Comparison of ENCODE assay signal across 8 cellular contexts in the genomic region with DNA sequence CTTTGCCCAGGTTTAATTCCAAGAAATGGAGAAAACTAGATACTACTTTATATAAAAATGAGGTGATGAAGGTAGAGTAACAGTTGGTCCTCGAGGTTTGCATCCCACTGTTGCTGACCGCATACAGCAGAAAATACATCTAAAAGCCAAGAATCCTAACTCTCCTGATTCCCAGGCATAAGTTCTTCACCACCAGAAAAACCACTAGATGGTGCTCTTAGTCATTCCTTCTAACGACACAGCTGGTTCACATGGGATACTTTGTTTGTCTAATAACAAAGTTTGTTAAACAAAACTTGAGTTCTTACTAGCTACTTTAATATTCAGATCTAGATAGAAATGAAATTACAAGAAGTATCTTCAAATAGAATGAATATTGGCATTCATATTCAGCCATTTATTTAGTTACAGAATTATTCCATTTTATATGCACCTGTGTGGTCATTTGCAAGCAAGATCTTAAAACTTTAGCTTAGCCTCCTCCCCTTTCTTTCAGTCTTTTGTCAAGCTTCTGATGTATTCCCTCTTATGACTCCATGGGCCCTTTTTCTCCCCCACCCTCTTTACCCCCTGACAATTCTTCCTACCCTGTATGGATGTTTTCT. TPM values are rescaled to one million over a fixed set of nuclear protein-coding genes. Genes with fewer than 3 reads are reported as not detected.
A peak's percentile ranks its signal among the peaks of the same experiment; 100 is the strongest.
DNase-seq lines count a peak whose midpoint lies in the region; ATAC-seq and TF ChIP-seq lines count a peak whose summit lies in the region.

No MANE protein-coding gene starts in this region.

- no peaks in the 10 kb centered on the region for H3K9me3 ChIP-seq in mammary epithelial cell (replicated peaks; ENCODE audit: insufficient read depth, low read length)

- H2AK5ac ChIP-seq in mesendoderm (ENCODE audit: low read length) = no peak overlapping the region

- no peak overlapping the region for H2AFZ ChIP-seq in mammary epithelial cell (ENCODE audit: low read depth, low read length)

- H3K27ac ChIP-seq in mammary epithelial cell (ENCODE audit: insufficient read depth, low read depth, low read length) (no peak overlapping the region), mesendoderm (ENCODE audit: low read depth, low read length) (no peak overlapping the region)

- dilution Hi-C loops in mammary epithelial cell (cut with HindIII; ENCODE audit: low sequenced_read_pairs) = no loop called here

- no peak for ATAC-seq in HG02852 (IDR thresholded peaks at IDR 0.05; ENCODE audit: unreplicated experiment)

- H3K36me3 ChIP-seq in mammary epithelial cell (ENCODE audit: insufficient read depth, low read length) (no peaks in the 10 kb centered on the region), mesendoderm (ENCODE audit: control insufficient read depth, insufficient read depth, low read length) (no peaks in the 10 kb centered on the region)

- H3K4me1 ChIP-seq in mammary epithelial cell (ENCODE audit: insufficient read depth, low read length) (no peaks in the 10 kb centered on the region), mesendoderm (ENCODE audit: control insufficient read depth, low read depth, low read length) (no peaks in the 10 kb centered on the region)

- H3K9ac ChIP-seq in mammary epithelial cell (ENCODE audit: insufficient read depth, low read length) (no peak overlapping the region), mesendoderm (ENCODE audit: low read length) (no peak overlapping the region)

- CTCF ChIA-PET in mammary epithelial cell (lab: Charles Lee; ENCODE audit: low non-redundant PET) = no interaction called here

- H3K56ac ChIP-seq in mesendoderm (ENCODE audit: low read length) = no peak overlapping the region

- H3K4ac ChIP-seq in mesendoderm (ENCODE audit: low read depth, low read length) = no peak overlapping the region

- no peak overlapping the region for H2BK120ac ChIP-seq in mesendoderm (ENCODE audit: low read depth, low read length)

- no peak overlapping the region for H3K4me2 ChIP-seq in mammary epithelial cell (ENCODE audit: insufficient read depth, low read depth, low read length)
- H3K4me2 ChIP-seq in mesendoderm (ENCODE audit: low read length) = no peak overlapping the region

- no peak overlapping the region for H2BK15ac ChIP-seq in mesendoderm (replicated peaks; ENCODE audit: low read depth)

- H3K4me3 ChIP-seq in mammary epithelial cell (replicated peaks in 1 of 3; ENCODE audit: insufficient read depth in 1 of 3, low read depth in 2 of 3, low read length in 3 of 3) (no peak overlapping the region), mesendoderm (ENCODE audit: low read length) (no peak overlapping the region)

- no peaks in the 10 kb centered on the region for H3K27me3 ChIP-seq in mammary epithelial cell (ENCODE audit: insufficient read depth, low read length)
- no peaks in the 10 kb centered on the region for H3K27me3 ChIP-seq in mesendoderm (ENCODE audit: insufficient read depth, low read length, poor library complexity)

- H3K79me1 ChIP-seq in mesendoderm (ENCODE audit: low read length) = no peaks in the 10 kb centered on the region

- H2BK5ac ChIP-seq in mesendoderm (ENCODE audit: low read length) = no peak overlapping the region

- no peak overlapping the region for H4K5ac ChIP-seq in mesendoderm (ENCODE audit: low read length)

- DNase-seq in DMS 273 (lab: John Stamatoyannopoulos, UW; ENCODE audit: unreplicated experiment) (peak; percentile 50), DMS 273 treated with DMSO at 0.1 percent for 48 hours (lab: John Stamatoyannopoulos, UW) (no peak), NCI-H146 treated with DMSO at 0.1 percent for 48 hours (lab: John Stamatoyannopoulos, UW; ENCODE audit: unreplicated experiment) (peak; percentile 13), mammary epithelial cell (peak; percentile 35), mesendoderm (peak; percentile 62), epidermal melanocyte (ENCODE audit: insufficient read length, low spot score) (no peak)
- DNase-seq in activated CD8-positive, alpha-beta memory T cell treated with anti-CD3 and anti-CD28 coated beads for 24 hours = no peak

- no peak overlapping the region for H3K18ac ChIP-seq in mesendoderm (ENCODE audit: low read length)

- peak; percentile 72 to 74 for TF ChIP-seq CTCF in mammary epithelial cell (conservative IDR thresholded peaks at IDR 0.05 in 1 of 2, IDR thresholded peaks at IDR 0.05 in 1 of 2; ENCODE audit: extremely low read depth in 1 of 2, insufficient read depth in 1 of 2, low read depth in 1 of 2, low read length in 2 of 2)

- H3K79me2 ChIP-seq in mammary epithelial cell (ENCODE audit: insufficient read depth, low read length) = no peaks in the 10 kb centered on the region
- no peaks in the 10 kb centered on the region for H3K79me2 ChIP-seq in mesendoderm (ENCODE audit: control insufficient read depth, insufficient read depth, low read length)

- in situ Hi-C loops in mammary epithelial cell (cut with MboI; ENCODE audit: low sequenced_read_pairs in 2 of 2) = no loop called here

- no peak overlapping the region for H4K8ac ChIP-seq in mesendoderm (ENCODE audit: low read depth, low read length)

- H3K23ac ChIP-seq in mesendoderm (ENCODE audit: low read length) = no peak overlapping the region

- H4K20me1 ChIP-seq in mammary epithelial cell (ENCODE audit: insufficient read depth, low read length) = no peaks in the 10 kb centered on the region

- 0% methylated on average over 3 of the region's 3 CpGs for WGBS in mammary epithelial cell (ENCODE audit: low coverage, missing lambda C conversion rate)
- no CpG with 5 or more reads among the region's 3 CpGs for whole genome bisulfite sequencing in mesendoderm (ENCODE audit: extremely low coverage, insufficient coverage, low lambda C conversion rate)

- no TSS peak for BruUV-seq in mammary epithelial cell (replicated peaks; lab: Mats Ljungman, UMichigan)

- intact Hi-C loops in mammary epithelial cell (cut with micrococcal nuclease) = loop anchor here (1.0 to 2.0 kb wide), 2 partner anchors 33 to 282 kb away; no protein-coding TSS in a partner anchor

RNA-seq across cellular contexts. Expression of gene CYP26C1, which starts 54.1 kb away (rescaled TPM):
- not detected for total RNA-seq in mammary epithelial cell
- polyA plus RNA-seq in mammary epithelial cell = 0.02 TPM
- polyA minus RNA-seq in mammary epithelial cell = not detected
- 0.10 TPM for polyA plus RNA-seq in mesendoderm (2013, experiment 1 of 2)
- 0.08 TPM for polyA plus RNA-seq in mesendoderm (2013, experiment 2 of 2)

Comparison
In these comparisons a context has a peak if more than half of its experiments do, and no peak if none do; other contexts are left out.
1. DNase-seq: peak in DMS 273 (single experiment), NCI-H146 treated with DMSO at 0.1 percent for 48 hours (single experiment), mammary epithelial cell (single experiment) and mesendoderm (single experiment); none in DMS 273 treated with DMSO at 0.1 percent for 48 hours (single experiment), activated CD8-positive, alpha-beta memory T cell treated with anti-CD3 and anti-CD28 coated beads for 24 hours (single experiment) and epidermal melanocyte (single experiment).